Comparison of ENCODE assay signal across 8 cellular contexts in the genomic region with DNA sequence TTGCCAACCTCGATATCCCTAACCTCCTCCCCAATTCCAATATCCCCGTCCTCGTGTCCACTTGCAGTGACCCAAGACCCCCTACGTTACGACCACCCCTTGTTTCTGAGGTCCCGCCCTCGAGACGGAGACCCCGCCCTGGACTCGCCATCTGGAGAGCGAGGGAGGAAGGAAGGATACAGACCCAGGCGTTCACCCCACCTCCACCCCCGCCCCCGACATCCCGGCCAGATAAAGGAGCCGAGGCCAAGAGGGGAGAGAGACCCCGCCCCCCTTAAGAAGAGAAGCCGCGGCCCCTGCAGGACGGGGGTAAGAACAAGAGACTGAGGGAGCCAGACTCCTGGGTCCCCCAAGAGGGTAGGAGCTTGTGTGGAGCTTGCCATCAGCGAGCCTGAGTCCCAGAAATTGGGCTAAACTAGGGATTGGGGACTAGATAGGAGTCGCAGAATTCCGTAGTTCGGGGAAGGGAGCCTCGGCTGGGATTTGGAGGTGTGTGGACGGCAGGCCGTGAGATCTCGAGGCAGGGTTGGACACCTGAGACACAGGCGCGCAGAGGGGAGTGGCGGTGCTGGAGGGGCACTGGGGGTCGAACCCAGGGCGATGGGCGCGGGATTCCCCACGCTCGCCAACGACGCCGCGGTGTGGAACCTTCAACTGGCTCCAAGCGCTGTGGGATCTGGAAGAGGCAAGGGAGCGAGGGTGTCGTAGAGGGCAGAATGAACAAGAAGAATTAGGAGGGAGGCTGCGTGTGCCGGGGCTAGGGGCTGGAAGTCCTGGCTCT. TPM values are rescaled to one million over a fixed set of nuclear protein-coding genes. Genes with fewer than 3 reads are reported as not detected.
DNase-seq lines count a peak whose midpoint lies in the region; ATAC-seq and TF ChIP-seq lines count a peak whose summit lies in the region.

A gene with protein sequence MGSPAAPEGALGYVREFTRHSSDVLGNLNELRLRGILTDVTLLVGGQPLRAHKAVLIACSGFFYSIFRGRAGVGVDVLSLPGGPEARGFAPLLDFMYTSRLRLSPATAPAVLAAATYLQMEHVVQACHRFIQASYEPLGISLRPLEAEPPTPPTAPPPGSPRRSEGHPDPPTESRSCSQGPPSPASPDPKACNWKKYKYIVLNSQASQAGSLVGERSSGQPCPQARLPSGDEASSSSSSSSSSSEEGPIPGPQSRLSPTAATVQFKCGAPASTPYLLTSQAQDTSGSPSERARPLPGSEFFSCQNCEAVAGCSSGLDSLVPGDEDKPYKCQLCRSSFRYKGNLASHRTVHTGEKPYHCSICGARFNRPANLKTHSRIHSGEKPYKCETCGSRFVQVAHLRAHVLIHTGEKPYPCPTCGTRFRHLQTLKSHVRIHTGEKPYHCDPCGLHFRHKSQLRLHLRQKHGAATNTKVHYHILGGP (plus strand): TSS at position 260 of the 781 bp plus-strand sequence. CDS start 622 bp downstream, outside the sequence.

- WGBS in GM23248 (ENCODE audit: low coverage in 1 of 2, low lambda C conversion rate in 2 of 2, missing lambda C conversion rate in 2 of 2), 2 experiments = 12 to 16% methylated on average over 26 to 45 of the region's 46 CpGs
- 5 to 8% methylated on average over 46 of the region's 46 CpGs for WGBS in heart right ventricle, 2 donors
- 11 to 16% methylated on average over 46 of the region's 46 CpGs for WGBS in sigmoid colon, 2 donors

- no peaks in the 10 kb centered on the region for H3K27me3 Mint-ChIP-seq in activated T-helper 2 cell treated with anti-CD3 and anti-CD28 coated beads, Interferon-gamma antibody, Interleukin-2, Interleukin-4, amounts not matched to agents 10 μg/mL and 5 μg/mL and 100 μg/mL, durations not matched to agents 14 hours and 24 hours and 36 hours (ENCODE audit: low read depth)

- TF ChIP-seq POLR2A in sigmoid colon (IDR thresholded peaks at IDR 0.05) = no peak

- H3K36me3 Mint-ChIP-seq in activated T-helper 2 cell treated with anti-CD3 and anti-CD28 coated beads, Interferon-gamma antibody, Interleukin-2, Interleukin-4, amounts not matched to agents 10 μg/mL and 5 μg/mL and 100 μg/mL, durations not matched to agents 14 hours and 24 hours and 36 hours (ENCODE audit: low read depth) = no peaks in the 10 kb centered on the region

- H3K4me1 Mint-ChIP-seq in activated T-helper 2 cell treated with anti-CD3 and anti-CD28 coated beads, Interferon-gamma antibody, Interleukin-2, Interleukin-4, amounts not matched to agents 10 μg/mL and 5 μg/mL and 100 μg/mL, durations not matched to agents 14 hours and 24 hours and 36 hours (ENCODE audit: low read depth) = peaks cover 39% of the 10 kb centered on the region

- peak within 1 kb of the TSS; percentile 61 for H3K4me3 ChIP-seq in GM23248
- H3K4me3 ChIP-seq in heart right ventricle = peak within 1 kb of the TSS; percentile 5 to 68 (median 59)
- H3K4me3 ChIP-seq in sigmoid colon = peak within 1 kb of the TSS in 3 of 4 donors; percentile 21 to 37 (median 26)

- ATAC-seq in heart right ventricle (peak; percentile 4 to 69 (median 46)), left lobe of liver (no peak), HG02678 (IDR thresholded peaks at IDR 0.05; ENCODE audit: unreplicated experiment) (no peak)

- no peak for TF ChIP-seq EP300 in sigmoid colon (IDR thresholded peaks at IDR 0.05)

- intact Hi-C loops in activated T-helper 2 cell treated with anti-CD3 and anti-CD28 coated beads, Interferon-gamma antibody, Interleukin-2, Interleukin-4, amounts not matched to agents 10 μg/mL and 5 μg/mL and 100 μg/mL, durations not matched to agents 14 hours and 24 hours and 36 hours (cut with micrococcal nuclease) = loop anchor here (1.0 kb wide), 1 partner anchor 8 kb away; no protein-coding TSS in a partner anchor
- intact Hi-C loops in heart right ventricle (cut with DNase I) = loop anchor here in 7 of 10 donors (1.0 to 10.0 kb wide), 4 partner anchors 12 to 371 kb away; partner anchors contain the start of genes C17orf100 (in 1 of the 7), MED31 (in 1 of the 7) and XAF1 (in 1 of the 7)
- intact Hi-C loops in sigmoid colon (cut with DNase I) = loop anchor here (5.0 kb wide), 1 partner anchor 111 kb away; no protein-coding TSS in a partner anchor

- H3K9me3 Mint-ChIP-seq in activated T-helper 2 cell treated with anti-CD3 and anti-CD28 coated beads, Interferon-gamma antibody, Interleukin-2, Interleukin-4, amounts not matched to agents 10 μg/mL and 5 μg/mL and 100 μg/mL, durations not matched to agents 14 hours and 24 hours and 36 hours = no peaks in the 10 kb centered on the region

- H3K4me1 ChIP-seq in GM23248 (ENCODE audit: insufficient read depth) = peaks cover 23% of the 10 kb centered on the region; the same call in 1 of the 2 replicates
- H3K4me1 ChIP-seq in heart right ventricle = peaks cover 20 to 81% (median 48%) of the 10 kb centered on the region in 9 donors
- H3K4me1 ChIP-seq in sigmoid colon = peaks cover 0 to 40% (median 37%) of the 10 kb centered on the region in 4 donors

- peak within 1 kb of the TSS; percentile 64 for H3K9ac ChIP-seq in GM23248

- peak within 1 kb of the TSS; percentile 94 for H2AFZ ChIP-seq in GM23248

- TF ChIP-seq CTCF in heart right ventricle (IDR thresholded peaks at IDR 0.05) (no peak), sigmoid colon (IDR thresholded peaks at IDR 0.05) (no peak)

- H4K20me1 ChIP-seq in GM23248 (ENCODE audit: insufficient read depth) = no peaks in the 10 kb centered on the region

- no peaks in the 10 kb centered on the region for H3K36me3 ChIP-seq in GM23248 (ENCODE audit: low read depth)
- H3K36me3 ChIP-seq in heart right ventricle = peaks cover 0 to 39% (median 0%) of the 10 kb centered on the region in 9 donors
- H3K36me3 ChIP-seq in sigmoid colon = no peaks in the 10 kb centered on the region

- no peaks in the 10 kb centered on the region; the same call in 1 of the 2 replicates for H3F3A ChIP-seq in GM23248 (ENCODE audit: insufficient read depth)

- no peaks in the 10 kb centered on the region for H3K9me2 ChIP-seq in GM23248 (ENCODE audit: insufficient read depth)

- DNase-seq in GM23248 (no peak), heart right ventricle (peak; percentile 50 to 74), sigmoid colon (no peak), left lobe of liver (ENCODE audit: low spot score) (no peak), cortex of kidney (lab: John Stamatoyannopoulos, UW) (no peak), C1 segment of cervical spinal cord (lab: John Stamatoyannopoulos, UW) (no peak)
- DNase-seq in activated T-helper 2 cell treated with anti-CD3 and anti-CD28 coated beads, Interferon-gamma antibody, Interleukin-2, Interleukin-4, amounts not matched to agents 10 μg/mL and 5 μg/mL and 100 μg/mL, durations not matched to agents 14 hours and 24 hours and 36 hours (ENCODE audit: low spot score) = no peak

- H3K27me3 ChIP-seq in GM23248 (replicated peaks; ENCODE audit: insufficient read depth) (no peaks in the 10 kb centered on the region), heart right ventricle (peaks cover 0 to 18% (median 10%) of the 10 kb centered on the region in 7 donors), sigmoid colon (peaks cover 9 to 30% (median 18%) of the 10 kb centered on the region in 3 donors)

- H3K9me3 ChIP-seq in GM23248 (ENCODE audit: low read depth) (no peaks in the 10 kb centered on the region), heart right ventricle (no peaks in the 10 kb centered on the region), sigmoid colon (no peaks in the 10 kb centered on the region)

- peaks cover 7% of the 10 kb centered on the region; the same call in 1 of the 2 replicates for H3K79me2 ChIP-seq in GM23248 (ENCODE audit: insufficient read depth)

- peak within 1 kb of the TSS; percentile 73 for H3K4me2 ChIP-seq in GM23248 (ENCODE audit: unreplicated experiment)

- peak within 1 kb of the TSS; percentile 65 for H3K4me3 Mint-ChIP-seq in activated T-helper 2 cell treated with anti-CD3 and anti-CD28 coated beads, Interferon-gamma antibody, Interleukin-2, Interleukin-4, amounts not matched to agents 10 μg/mL and 5 μg/mL and 100 μg/mL, durations not matched to agents 14 hours and 24 hours and 36 hours (ENCODE audit: low read depth)

- H3K27ac Mint-ChIP-seq in activated T-helper 2 cell treated with anti-CD3 and anti-CD28 coated beads, Interferon-gamma antibody, Interleukin-2, Interleukin-4, amounts not matched to agents 10 μg/mL and 5 μg/mL and 100 μg/mL, durations not matched to agents 14 hours and 24 hours and 36 hours = peak within 1 kb of the TSS; percentile 65

- no peak within 1 kb of the TSS for H3K27ac ChIP-seq in GM23248
- peak within 1 kb of the TSS; percentile 87 to 100 (median 96) for H3K27ac ChIP-seq in heart right ventricle
- H3K27ac ChIP-seq in sigmoid colon = peak within 1 kb of the TSS; percentile 64 to 71 (median 68)

- in situ Hi-C loops in GM23248 (cut with MboI) = no loop called here

RNA-seq across cellular contexts. Expression of the gene that starts here (rescaled TPM):
- not detected in 2 replicates for total RNA-seq in GM23248 (2014; rRNA removed; shearing (Covaris generic))
- not detected in 2 replicates for polyA plus RNA-seq in GM23248 (2016; fragmentation: Nextera tagmentation; extraction: Ambion mirVana)
- 0.80 and 1.0 TPM in 2 replicates for total RNA-seq in activated T-helper 2 cell treated with anti-CD3 and anti-CD28 coated beads, Interferon-gamma antibody, Interleukin-2, Interleukin-4, amounts not matched to agents 10 μg/mL and 5 μg/mL and 100 μg/mL, durations not matched to agents 14 hours and 24 hours and 36 hours
- 10 to 100 TPM in 8 of 10 donors, 1 to 10 TPM in 2; 9.6 to 35.4 (median 18.3) TPM for total RNA-seq in heart right ventricle
- 1 to 10 TPM; 9.5 to 9.7 TPM for polyA plus RNA-seq in heart right ventricle
- 1 to 10 TPM in 2 of 4 donors, under 1 TPM in 2; 0.71 to 2.8 (median 1.8) TPM for total RNA-seq in sigmoid colon
- 1 to 10 TPM in 2 of 3 donors, under 1 TPM in 1; 0.46 to 3.6 (median 3.3) TPM for polyA plus RNA-seq in sigmoid colon
- total RNA-seq in left lobe of liver = 1.7 TPM

Comparison
In these comparisons a context has a peak if more than half of its experiments do, and no peak if none do; other contexts are left out.
1. DNase-seq: peak in heart right ventricle (2 of 2); none in GM23248 (single experiment), activated T-helper 2 cell treated with anti-CD3 and anti-CD28 coated beads, Interferon-gamma antibody, Interleukin-2, Interleukin-4, amounts not matched to agents 10 μg/mL and 5 μg/mL and 100 μg/mL, durations not matched to agents 14 hours and 24 hours and 36 hours (single experiment), sigmoid colon (single experiment), left lobe of liver (single experiment), cortex of kidney (single experiment) and C1 segment of cervical spinal cord (0 of 14).
2. ATAC-seq: peak in heart right ventricle (8 of 8); none in left lobe of liver (single experiment) and HG02678 (single experiment).
3. Peak in every context shown above with its lines, with median percentiles within 50 percentile points of each other: H3K4me3 ChIP-seq.